Comparison of ENCODE assay signal across 30 cellular contexts in genomic region chr3:71260782-71261181, GRCh38.
A peak's percentile ranks its signal among the peaks of the same experiment; 100 is the strongest.
DNase-seq lines count a peak whose midpoint lies in the region; ATAC-seq and TF ChIP-seq lines count a peak whose summit lies in the region.
"Had no signal": no experiment of that assay in that cellular context is flagged by ENCODE, and none has a peak within 500 bp of the region (broad histone marks: within the 10 kb centered on the region; RNA-seq: fewer than 3 reads in every experiment).

No MANE protein-coding gene starts in this region.

- peaks cover 68% of the 10 kb centered on the region for H3K79me2 ChIP-seq in hepatocyte

- H3K4me2 ChIP-seq in hepatocyte: no peak overlapping the region

- no peaks in the 10 kb centered on the region for H3K27me3 ChIP-seq in hepatocyte
- H3K27me3 ChIP-seq: breast epithelium, gastrocnemius medialis, thyroid gland, uterus had no signal

- peak overlapping the region; percentile 25 for H3K4me3 Mint-ChIP-seq in activated B cell treated with CpG ODN at 0.5 μM for 24 hours

- TF ChIP-seq CTCF in activated B cell treated with CpG ODN at 0.5 μM for 24 hours (IDR thresholded peaks at IDR 0.05): no peak
- TF ChIP-seq CTCF in hepatocyte (IDR thresholded peaks at IDR 0.05; ENCODE audit: poor library complexity): no peak

- H3K4me1 ChIP-seq in hepatocyte (ENCODE audit: insufficient read depth): peaks cover 7% of the 10 kb centered on the region
- H3K4me1 ChIP-seq: gastrocnemius medialis, prostate gland, uterus had no signal

- WGBS in hepatocyte (ENCODE audit: low lambda C conversion rate, missing lambda C conversion rate): 91% methylated on average over 8 of the region's 8 CpGs

- peaks cover 48% of the 10 kb centered on the region for H3K36me3 Mint-ChIP-seq in activated B cell treated with CpG ODN at 0.5 μM for 24 hours (ENCODE audit: low read depth)

- peak overlapping the region; percentile 80 for H3K27ac Mint-ChIP-seq in activated B cell treated with CpG ODN at 0.5 μM for 24 hours

- DNase-seq in activated B cell treated with CpG ODN at 0.5 μM for 24 hours (no peak), NCI-H774 (lab: John Stamatoyannopoulos, UW) (no peak), T-helper 1 cell (no peak), hepatocyte (ENCODE audit: low spot score) (no peak)
- DNase-seq: activated CD4-positive, alpha-beta T cell treated with anti-CD3 and anti-CD28 coated beads for 4 hours; anterior cingulate cortex; DMS 273 treated with DMSO at 0.1 percent for 48 hours; gastrocnemius medialis; Kasumi-1; lower lobe of right lung; naive thymus-derived CD8-positive, alpha-beta T cell; NCI-H1417; NCI-H2029; NCI-H2227 treated with DMSO at 0.1 percent for 48 hours; occipital lobe; Right ventricle myocardium superior; stimulated activated CD4-positive, alpha-beta T cell treated with anti-CD3 and anti-CD28 coated beads, Interleukin-2, amount 100 ng/mL, for 48 hours; thyroid gland; uterus had no signal

- no peak overlapping the region for H2AFZ ChIP-seq in hepatocyte

- no peak overlapping the region for H3K27ac ChIP-seq in hepatocyte
- H3K27ac ChIP-seq: breast epithelium, gastrocnemius medialis, lower lobe of right lung, prostate gland, thyroid gland, uterus, VCaP had no signal

- no peaks in the 10 kb centered on the region for H4K20me1 ChIP-seq in hepatocyte (ENCODE audit: insufficient read depth, poor library complexity, severe bottlenecking)

- intact Hi-C loops in activated B cell treated with CpG ODN at 0.5 μM for 24 hours (cut with micrococcal nuclease): no loop called here

- H3K4me1 Mint-ChIP-seq in activated B cell treated with CpG ODN at 0.5 μM for 24 hours: peaks cover 67% of the 10 kb centered on the region

- POLR2A ChIA-PET in activated B cell treated with CpG ODN at 0.5 μM for 24 hours (lab: Charles Lee): interaction anchor here (0.6 to 1.6 kb wide), 8 partner anchors 13 to 1614 kb away, joined by 3 to 7 read pairs (median 5); no protein-coding TSS in a partner anchor

- peak; percentile 99 for ATAC-seq in GM18861 (IDR thresholded peaks at IDR 0.05; ENCODE audit: unreplicated experiment)
- peak; percentile 65 for ATAC-seq in GM19463 (IDR thresholded peaks at IDR 0.05; ENCODE audit: unreplicated experiment)
- peak; percentile 69 for ATAC-seq in HG02938 (IDR thresholded peaks at IDR 0.05; ENCODE audit: unreplicated experiment)
- ATAC-seq in activated B cell treated with CpG ODN at 0.5 μM for 24 hours (ENCODE audit: low read depth): peak; percentile 71
- no peak for ATAC-seq in GM18519 (IDR thresholded peaks at IDR 0.05; ENCODE audit: low FRiP score, unreplicated experiment)
- ATAC-seq: activated naive CD4-positive, alpha-beta T cell treated with anti-CD3 and anti-CD28 coated beads, Interleukin-2, amount 50 U/mL, for 72 hours; gastrocnemius medialis; HepG2; lower lobe of right lung; naive thymus-derived CD8-positive, alpha-beta T cell; Panc1; sciatic nerve had no signal

- no peaks in the 10 kb centered on the region for H3K9me3 ChIP-seq in hepatocyte (ENCODE audit: low read depth)
- H3K9me3 ChIP-seq: breast epithelium, gastrocnemius medialis, lower lobe of right lung, prostate gland, thyroid gland, uterus had no signal

- CTCF ChIA-PET in activated B cell treated with CpG ODN at 0.5 μM for 24 hours (lab: Charles Lee): no interaction called here

- no peaks in the 10 kb centered on the region for H3K9me2 ChIP-seq in hepatocyte (replicated peaks; ENCODE audit: insufficient read depth)

- H3K27me3 Mint-ChIP-seq in activated B cell treated with CpG ODN at 0.5 μM for 24 hours: no peaks in the 10 kb centered on the region
- H3K27me3 Mint-ChIP-seq: naive thymus-derived CD8-positive, alpha-beta T cell had no signal

- H3K36me3 ChIP-seq in hepatocyte (replicated peaks; ENCODE audit: insufficient read depth, low read depth): no peaks in the 10 kb centered on the region
- H3K36me3 ChIP-seq: breast epithelium, gastrocnemius medialis, lower lobe of right lung, prostate gland, thyroid gland, uterus had no signal

- no peak overlapping the region for H3K4me3 ChIP-seq in hepatocyte
- H3K4me3 ChIP-seq: breast epithelium, gastrocnemius medialis, lower lobe of right lung, prostate gland, thyroid gland, uterus had no signal

- no peaks in the 10 kb centered on the region for H3K9me3 Mint-ChIP-seq in activated B cell treated with CpG ODN at 0.5 μM for 24 hours
- H3K9me3 Mint-ChIP-seq: naive thymus-derived CD8-positive, alpha-beta T cell had no signal
